23 cellular contexts compared by ENCODE assay signal in the genomic region with DNA sequence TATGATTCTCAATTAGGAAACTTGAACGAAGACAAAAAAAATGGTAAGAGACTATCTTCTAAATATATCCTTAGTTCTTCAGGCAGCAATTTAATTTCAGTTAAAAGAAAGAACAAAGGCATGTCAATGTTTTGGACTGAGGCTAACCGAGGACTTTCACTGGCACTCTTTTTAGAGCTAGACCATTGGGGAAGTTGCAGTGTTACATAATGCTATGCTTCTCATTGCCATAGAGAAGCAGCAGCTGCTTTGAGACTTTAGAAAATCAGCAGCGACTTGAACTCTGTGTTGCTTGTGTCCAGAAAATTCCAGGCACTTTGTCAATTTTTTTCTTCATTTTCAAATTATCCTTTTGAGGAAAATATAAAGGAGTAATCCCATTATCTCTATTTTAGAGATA.
"Had no signal": no experiment of that assay in that cellular context is flagged by ENCODE, and none has a peak within 500 bp of the region (broad histone marks: within the 10 kb centered on the region; RNA-seq: fewer than 3 reads in every experiment).

No MANE protein-coding gene starts in this region.

- H3K4me1 Mint-ChIP-seq: activated CD4-positive, alpha-beta T cell treated with anti-CD3 and anti-CD28 coated beads for 36 hours; activated T-helper 17 cell treated with anti-CD3 and anti-CD28 coated beads, Interleukin-2, amount 50 U/mL, for 72 hours; memory B cell; naive thymus-derived CD4-positive, alpha-beta T cell had no signal

- ATAC-seq: activated CD4-positive, alpha-beta T cell treated with anti-CD3 and anti-CD28 coated beads for 36 hours; activated T-helper 17 cell treated with anti-CD3 and anti-CD28 coated beads, Interleukin-2, amount 50 U/mL, for 72 hours; gastroesophageal sphincter; heart left ventricle; mucosa of descending colon; naive thymus-derived CD4-positive, alpha-beta T cell had no signal

- H3K36me3 Mint-ChIP-seq: activated naive CD8-positive, alpha-beta T cell; memory B cell; naive thymus-derived CD4-positive, alpha-beta T cell; neural progenitor cell had no signal

- H3K27ac Mint-ChIP-seq: activated CD4-positive, alpha-beta T cell treated with anti-CD3 and anti-CD28 coated beads for 36 hours; activated naive CD8-positive, alpha-beta T cell; activated T-cell treated with anti-CD3 and anti-CD28 coated beads, Interleukin-2, amount 50 U/mL, for 24 hours; activated T-helper 17 cell treated with anti-CD3 and anti-CD28 coated beads, Interleukin-2, amount 50 U/mL, for 72 hours; memory B cell; naive thymus-derived CD4-positive, alpha-beta T cell; neural progenitor cell; stimulated activated naive CD8-positive, alpha-beta T cell treated with anti-CD3 and anti-CD28 coated beads, Interleukin-15, Interleukin-2, amounts not matched to agents 100 ng/mL and 50 ng/mL, for 24 hours had no signal

- H3K9me3 Mint-ChIP-seq: activated T-helper 17 cell treated with anti-CD3 and anti-CD28 coated beads, Interleukin-2, amount 50 U/mL, for 72 hours; memory B cell had no signal

- DNase-seq: activated CD4-positive, alpha-beta T cell treated with anti-CD3 and anti-CD28 coated beads for 36 hours; activated CD4-positive, alpha-beta T cell treated with anti-CD3 and anti-CD28 coated beads, Interleukin-2, amount 50 U/mL, for 4 hours; activated CD8-positive, alpha-beta memory T cell treated with anti-CD3 and anti-CD28 coated beads for 24 hours; activated CD8-positive, alpha-beta memory T cell treated with anti-CD3 and anti-CD28 coated beads, Interleukin-2, amount 50 U/mL, for 4 hours; activated T-cell treated with anti-CD3 and anti-CD28 coated beads, Interleukin-2, amount 50 U/mL, for 24 hours; adrenal gland; central memory CD4-positive, alpha-beta T cell; colonic mucosa; heart left ventricle; islet precursor cell; left cardiac atrium; mucosa of descending colon; naive thymus-derived CD4-positive, alpha-beta T cell; right cardiac atrium; stimulated activated CD4-positive, alpha-beta T cell treated with anti-CD3 and anti-CD28 coated beads, Interleukin-1b, Interleukin-23, amount 100 ng/mL, for 48 hours; T-helper 1 cell; T-helper 9 cell had no signal

- H3K27me3 Mint-ChIP-seq: activated CD4-positive, alpha-beta T cell treated with anti-CD3 and anti-CD28 coated beads for 36 hours; activated T-cell treated with anti-CD3 and anti-CD28 coated beads, Interleukin-2, amount 50 U/mL, for 24 hours; activated T-helper 17 cell treated with anti-CD3 and anti-CD28 coated beads, Interleukin-2, amount 50 U/mL, for 72 hours; memory B cell; naive thymus-derived CD4-positive, alpha-beta T cell; stimulated activated naive CD8-positive, alpha-beta T cell treated with anti-CD3 and anti-CD28 coated beads, Interleukin-15, Interleukin-2, amounts not matched to agents 100 ng/mL and 50 ng/mL, for 24 hours had no signal

- H3K4me3 Mint-ChIP-seq: activated CD4-positive, alpha-beta T cell treated with anti-CD3 and anti-CD28 coated beads for 36 hours; activated naive CD8-positive, alpha-beta T cell; activated T-cell treated with anti-CD3 and anti-CD28 coated beads, Interleukin-2, amount 50 U/mL, for 24 hours; activated T-helper 17 cell treated with anti-CD3 and anti-CD28 coated beads, Interleukin-2, amount 50 U/mL, for 72 hours; memory B cell; naive thymus-derived CD4-positive, alpha-beta T cell; neural progenitor cell; stimulated activated naive CD8-positive, alpha-beta T cell treated with anti-CD3 and anti-CD28 coated beads, Interleukin-15, Interleukin-2, amounts not matched to agents 100 ng/mL and 50 ng/mL, for 24 hours had no signal
